ENCODE assay signal across 1 cellular context in the genomic region with DNA sequence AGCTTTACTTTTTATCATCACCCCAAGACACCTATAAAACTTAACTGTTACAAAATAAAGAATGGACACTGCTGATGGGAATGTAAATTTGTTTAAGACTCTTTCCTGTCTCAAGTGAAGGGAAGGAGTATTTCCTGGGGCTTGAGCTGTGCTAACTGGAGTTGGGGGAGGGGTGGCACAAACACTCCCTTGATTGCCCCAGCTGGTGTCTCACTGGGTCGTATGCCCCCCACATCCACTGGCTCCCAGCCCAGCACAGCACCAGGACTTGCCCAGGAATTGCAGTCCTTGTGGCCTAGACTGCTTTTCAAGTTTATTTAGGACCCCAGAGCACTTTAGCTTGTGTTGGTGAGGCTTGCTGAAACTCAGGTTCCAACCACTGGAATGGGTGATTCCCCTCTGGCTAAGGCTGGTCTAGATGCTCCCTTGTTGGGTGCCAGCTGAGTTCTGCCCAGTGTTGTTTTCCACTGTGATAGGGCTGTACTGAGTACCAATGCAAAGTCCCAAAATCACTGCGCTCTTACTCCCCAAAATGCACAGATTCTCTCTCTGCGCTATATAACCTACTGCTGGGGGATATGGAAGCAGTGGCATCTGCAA.
TF ChIP-seq lines count a peak whose summit lies in the region.

No MANE protein-coding gene starts in this region.

TF ChIP-seq in H1, 55 proteins besides CTCF, POLR2A, EP300 and RAD21 (continued from another document):
- TF ChIP-seq RNF2 (IDR thresholded peaks at IDR 0.05; ENCODE audit: borderline replicate concordance, low read depth, low read length, missing control alignments, poor library complexity, severe bottlenecking) = no peak
- TF ChIP-seq BACH1 (IDR thresholded peaks at IDR 0.05; ENCODE audit: low read length) = no peak
- TF ChIP-seq ASH2L (IDR thresholded peaks at IDR 0.05; ENCODE audit: low read length) = peak; percentile 38
